ENCODE assay signal across 8 cellular contexts in genomic region chrX:11427082-11428033, GRCh38.
A peak's percentile ranks its signal among the peaks of the same experiment; 100 is the strongest.
DNase-seq lines count a peak whose midpoint lies in the region; ATAC-seq and TF ChIP-seq lines count a peak whose summit lies in the region.

No MANE protein-coding gene starts in this region.

- TF ChIP-seq CTCF in Peyer's patch (IDR thresholded peaks at IDR 0.05) (peak in 2 of 6 experiments; percentile 16 to 20), prostate gland (IDR thresholded peaks at IDR 0.05) (peak in 2 of 4 experiments; percentile 52 to 56)

- in situ Hi-C loops in GM18951 (cut with MboI; ENCODE audit: low sequenced_read_pairs, unreplicated experiment), result no loop called here

- H3K4me1 ChIP-seq in Peyer's patch (no peaks in the 10 kb centered on the region), prostate gland (replicated peaks) (no peaks in the 10 kb centered on the region)

- H3K27me3 ChIP-seq in Peyer's patch (no peaks in the 10 kb centered on the region), prostate gland (replicated peaks; ENCODE audit: insufficient read depth) (no peaks in the 10 kb centered on the region)

- ATAC-seq in effector memory CD8-positive, alpha-beta T cell (replicated peaks), result no peak

- H3K27ac Mint-ChIP-seq in effector memory CD8-positive, alpha-beta T cell, result no peak overlapping the region

- H3K9me3 Mint-ChIP-seq in effector memory CD8-positive, alpha-beta T cell, result no peaks in the 10 kb centered on the region

- peaks cover 6 to 9% of the 10 kb centered on the region in 2 donors for H3K27me3 Mint-ChIP-seq in effector memory CD8-positive, alpha-beta T cell

- H3K4me3 Mint-ChIP-seq in effector memory CD8-positive, alpha-beta T cell, result no peak overlapping the region

- whole genome bisulfite sequencing in prostate gland, result 16% methylated on average over 31 of the region's 72 CpGs

- H3K4me3 ChIP-seq in Peyer's patch (peak overlapping the region; percentile 35 to 51 (median 46)), prostate gland (peak overlapping the region; percentile 42 to 56)

- H3K9me3 ChIP-seq in Peyer's patch (no peaks in the 10 kb centered on the region), prostate gland (no peaks in the 10 kb centered on the region)

- H3K27ac ChIP-seq in Peyer's patch (peak overlapping the region; percentile 27 to 83 (median 64)), prostate gland (peak overlapping the region; percentile 84 to 85)

- TF ChIP-seq POLR2A in GM18951 (IDR thresholded peaks at IDR 0.05; ENCODE audit: extremely low read depth, insufficient read depth, insufficient read length), result peak; percentile 32
- no peak for TF ChIP-seq POLR2A in Peyer's patch (IDR thresholded peaks at IDR 0.05)
- peak; percentile 22 for TF ChIP-seq POLR2A in prostate gland (IDR thresholded peaks at IDR 0.05)

- H3K36me3 ChIP-seq in Peyer's patch (no peaks in the 10 kb centered on the region), prostate gland (no peaks in the 10 kb centered on the region)

- no peaks in the 10 kb centered on the region for H3K36me3 Mint-ChIP-seq in effector memory CD8-positive, alpha-beta T cell (ENCODE audit: insufficient read depth)

- peaks cover 0 to 2% of the 10 kb centered on the region in 2 donors for H3K4me1 Mint-ChIP-seq in effector memory CD8-positive, alpha-beta T cell (ENCODE audit: low read depth in 2 of 2)

- intact Hi-C loops in head of caudate nucleus (cut with DNase I), result no loop called here
- intact Hi-C loops in prostate gland (cut with DNase I), result loop anchor here (5.0 kb wide), 1 partner anchor 45 kb away; no protein-coding TSS in a partner anchor

- DNase-seq in Peyer's patch (peak; percentile 41 to 63 (median 45)), head of caudate nucleus (peak in 36 of 42 donors; percentile 8 to 62 (median 32)), prostate gland (ENCODE audit: low spot score) (peak; percentile 45), MV-4-11 (lab: John Stamatoyannopoulos, UW) (no peak), mesenteric fat pad (ENCODE audit: low spot score) (no peak), NCI-H748 (lab: John Stamatoyannopoulos, UW; ENCODE audit: unreplicated experiment) (no peak)
- no peak for DNase-seq in effector memory CD8-positive, alpha-beta T cell

Comparison
In these comparisons a context has a peak if more than half of its experiments do, and no peak if none do; other contexts are left out.
1. POLR2A ChIP-seq: peak in GM18951 (single experiment) and prostate gland (single experiment); none in Peyer's patch (0 of 2).
2. DNase-seq: peak in Peyer's patch (3 of 3), head of caudate nucleus (36 of 42) and prostate gland (single experiment); none in MV-4-11 (single experiment), effector memory CD8-positive, alpha-beta T cell (0 of 3), mesenteric fat pad (single experiment) and NCI-H748 (single experiment).